In the genomic region with DNA sequence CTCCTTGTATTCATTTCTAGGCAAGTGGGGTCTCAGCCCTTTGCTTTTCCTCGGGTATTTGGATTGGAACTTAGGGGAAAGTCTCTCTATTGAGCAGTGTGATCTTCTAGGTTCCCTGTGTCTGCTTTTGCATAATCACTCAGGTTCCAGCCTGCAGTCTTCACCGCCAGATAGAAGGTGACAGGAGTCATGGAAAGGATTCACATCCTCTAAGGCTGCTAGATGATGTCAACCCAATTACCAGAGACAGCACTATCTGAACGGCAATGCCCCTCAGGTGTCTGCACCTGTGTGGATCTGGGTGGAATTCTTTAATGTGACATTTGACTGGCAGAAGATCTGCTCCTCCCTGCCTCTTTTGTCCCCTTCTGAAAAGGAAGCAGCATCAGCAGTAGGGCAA, we compare ENCODE assay signal across 21 cellular contexts.
DNase-seq lines count a peak whose midpoint lies in the region; ATAC-seq and TF ChIP-seq lines count a peak whose summit lies in the region.
"Had no signal": no experiment of that assay in that cellular context is flagged by ENCODE, and none has a peak within 500 bp of the region (broad histone marks: within the 10 kb centered on the region; RNA-seq: fewer than 3 reads in every experiment).

No MANE protein-coding gene starts in this region.

- H3K36me3 ChIP-seq in SK-N-MC (ENCODE audit: insufficient read depth, low read length) (no peaks in the 10 kb centered on the region), hepatocyte (replicated peaks; ENCODE audit: insufficient read depth, low read depth) (no peaks in the 10 kb centered on the region), suprapubic skin (no peaks in the 10 kb centered on the region)

- no peak for TF ChIP-seq CTCF in hepatocyte (IDR thresholded peaks at IDR 0.05; ENCODE audit: poor library complexity)
- TF ChIP-seq CTCF in suprapubic skin (IDR thresholded peaks at IDR 0.05), result no peak

- no peak overlapping the region for H2AFZ ChIP-seq in hepatocyte
- H2AFZ ChIP-seq: GM23248 had no signal

- intact Hi-C loops in head of caudate nucleus (cut with DNase I), result loop anchor here (10.0 kb wide), 1 partner anchor 668 kb away; no protein-coding TSS in a partner anchor

- H3K9me2 ChIP-seq in hepatocyte (replicated peaks; ENCODE audit: insufficient read depth), result no peaks in the 10 kb centered on the region

- ATAC-seq in HG02938 (IDR thresholded peaks at IDR 0.05; ENCODE audit: unreplicated experiment) (no peak), GM18511 (IDR thresholded peaks at IDR 0.05; ENCODE audit: unreplicated experiment) (no peak)

- H3K27ac ChIP-seq in SK-N-MC, result peak overlapping the region; percentile 61
- H3K27ac ChIP-seq in hepatocyte, result peak overlapping the region; percentile 74
- H3K27ac ChIP-seq in suprapubic skin, result peak overlapping the region; percentile 78
- H3K27ac ChIP-seq: GM23248 had no signal

- H3K4me1 ChIP-seq in hepatocyte (ENCODE audit: insufficient read depth) (peaks cover 24% of the 10 kb centered on the region), suprapubic skin (peaks cover 55% of the 10 kb centered on the region)

- TF ChIP-seq EP300 in suprapubic skin (IDR thresholded peaks at IDR 0.05), result no peak

- no peaks in the 10 kb centered on the region for H4K20me1 ChIP-seq in hepatocyte (ENCODE audit: insufficient read depth, poor library complexity, severe bottlenecking)

- TF ChIP-seq POLR2A in suprapubic skin (IDR thresholded peaks at IDR 0.05), result no peak

- DNase-seq in NCI-H146 (lab: John Stamatoyannopoulos, UW) (peak; percentile 93), SK-N-MC (ENCODE audit: low read depth, low spot score) (no peak), hepatocyte (ENCODE audit: low spot score) (no peak), suprapubic skin (ENCODE audit: low spot score in 2 of 2) (no peak), head of caudate nucleus (no peak)
- DNase-seq: ACHN, C1 segment of cervical spinal cord, DMS79 treated with DMSO at 0.1 percent for 48 hours, GM23248, HCEC 1CT, KBM-7, NCI-H1105 treated with DMSO at 0.1 percent for 48 hours, NCI-H187, NCI-H2107, NCI-H510A treated with DMSO at 0.1 percent for 48 hours, NCI-H82, OCI-M1, RPMI8226, SIG-M5 had no signal

- WGBS in hepatocyte (ENCODE audit: low lambda C conversion rate, missing lambda C conversion rate), result 80% methylated on average over 3 of the region's 3 CpGs
- 69% methylated on average over 3 of the region's 3 CpGs for WGBS in suprapubic skin

- no peak overlapping the region for H3K9ac ChIP-seq in SK-N-MC (ENCODE audit: insufficient read length)
- H3K9ac ChIP-seq: GM23248 had no signal

- H3K4me2 ChIP-seq in hepatocyte, result no peak overlapping the region

- H3K4me3 ChIP-seq in SK-N-MC (no peak overlapping the region), hepatocyte (no peak overlapping the region), suprapubic skin (no peak overlapping the region)
- H3K4me3 ChIP-seq: GM23248 had no signal

- H3K79me2 ChIP-seq in hepatocyte, result no peaks in the 10 kb centered on the region

- no peaks in the 10 kb centered on the region for H3K9me3 ChIP-seq in SK-N-MC (ENCODE audit: low read depth, low read length)
- H3K9me3 ChIP-seq in hepatocyte (ENCODE audit: low read depth), result no peaks in the 10 kb centered on the region
- H3K9me3 ChIP-seq in suprapubic skin, result no peaks in the 10 kb centered on the region

- H3K27me3 ChIP-seq in hepatocyte (no peaks in the 10 kb centered on the region), suprapubic skin (no peaks in the 10 kb centered on the region)
